Comparison of ENCODE assay signal across 22 cellular contexts in the genomic region with DNA sequence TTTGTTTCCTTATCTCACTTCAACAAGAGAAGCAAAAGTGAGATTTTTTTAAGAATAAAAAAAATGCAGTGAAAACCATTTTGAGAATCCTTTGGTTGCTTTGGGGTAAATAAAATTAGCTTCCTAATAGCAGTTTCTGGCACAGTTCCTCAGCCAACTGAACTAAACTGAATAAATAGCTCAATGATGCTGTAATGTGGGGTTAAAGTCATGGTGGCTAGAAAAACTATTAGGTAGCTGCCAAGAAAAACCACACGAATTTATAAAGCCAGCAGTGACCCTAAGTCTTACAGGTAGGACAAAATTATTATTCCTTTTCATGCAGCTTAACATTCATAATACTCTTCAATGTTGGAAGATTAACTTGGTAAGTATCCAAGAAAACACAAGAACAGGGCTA.
DNase-seq lines count a peak whose midpoint lies in the region; ATAC-seq and TF ChIP-seq lines count a peak whose summit lies in the region.
"Had no signal": no experiment of that assay in that cellular context is flagged by ENCODE, and none has a peak within 500 bp of the region (broad histone marks: within the 10 kb centered on the region; RNA-seq: fewer than 3 reads in every experiment).

No MANE protein-coding gene starts in this region.

- H3K4me3 ChIP-seq in cardiac fibroblast (replicated peaks in 1 of 2; ENCODE audit: low read depth in 2 of 2, low read length in 2 of 2) (no peak overlapping the region), right lobe of liver (no peak overlapping the region), osteoblast (ENCODE audit: insufficient read depth, low read length) (no peak overlapping the region)
- H3K4me3 ChIP-seq: ascending aorta, pancreas had no signal

- no peaks in the 10 kb centered on the region for H3K79me2 ChIP-seq in osteoblast (ENCODE audit: insufficient read depth, low read length)

- H4K20me1 ChIP-seq in osteoblast (ENCODE audit: insufficient read depth, low read length): no peaks in the 10 kb centered on the region

- H3K4me3 Mint-ChIP-seq in mesothelial cell of epicardium (no peak overlapping the region), T-cell (no peak overlapping the region)
- H3K4me3 Mint-ChIP-seq: activated CD4-positive, alpha-beta T cell treated with anti-CD3 and anti-CD28 coated beads, Interleukin-2, amount 10 ng/mL, durations not matched to agents 7 days and 5 days; activated CD8-positive, alpha-beta memory T cell treated with anti-CD3 and anti-CD28 coated beads, Interleukin-2, amount 10 ng/mL, durations not matched to agents 7 days and 5 days; CD8-positive, alpha-beta memory T cell; natural killer cell had no signal

- H3K27ac Mint-ChIP-seq in mesothelial cell of epicardium (no peak overlapping the region), T-cell (no peak overlapping the region)
- H3K27ac Mint-ChIP-seq: activated CD4-positive, alpha-beta T cell treated with anti-CD3 and anti-CD28 coated beads, Interleukin-2, amount 10 ng/mL, durations not matched to agents 7 days and 5 days; activated CD8-positive, alpha-beta memory T cell treated with anti-CD3 and anti-CD28 coated beads, Interleukin-2, amount 10 ng/mL, durations not matched to agents 7 days and 5 days; CD8-positive, alpha-beta memory T cell; natural killer cell had no signal

- POLR2A ChIA-PET in T-cell (lab: Charles Lee): interaction anchor here in 1 of 2 donors (0.5 kb wide), 1 partner anchor 285 kb away, joined by 3 read pairs; no protein-coding TSS in a partner anchor

- DNase-seq in DMS79 (lab: John Stamatoyannopoulos, UW) (peak; percentile 15), NCI-H2196 (lab: John Stamatoyannopoulos, UW; ENCODE audit: unreplicated experiment) (peak; percentile 19), cardiac fibroblast (ENCODE audit: low read depth in 2 of 2) (peak; percentile 42 to 56), right lobe of liver (no peak), mesothelial cell of epicardium (ENCODE audit: low spot score in 2 of 2, unreplicated experiment in 2 of 2) (no peak), osteoblast (ENCODE audit: insufficient read length, low spot score, missing footprints) (no peak), T-cell (no peak)
- DNase-seq: activated CD4-positive, alpha-beta T cell treated with anti-CD3 and anti-CD28 coated beads, Interleukin-2, amount 10 ng/mL, durations not matched to agents 7 days and 5 days; activated CD8-positive, alpha-beta memory T cell treated with anti-CD3 and anti-CD28 coated beads, Interleukin-2, amount 10 ng/mL, durations not matched to agents 7 days and 5 days; activated naive CD4-positive, alpha-beta T cell treated with anti-CD3 and anti-CD28 coated beads, Interleukin-2, amount 50 U/mL, for 16 hours; CD8-positive, alpha-beta memory T cell; effector CD8-positive, alpha-beta T cell; erythroblast; natural killer cell; NCI-H1105; NCI-H2029; NCI-H446; pancreas; SK-N-SH; substantia nigra had no signal

- no peaks in the 10 kb centered on the region for H3K27me3 ChIP-seq in right lobe of liver
- H3K27me3 ChIP-seq in osteoblast (ENCODE audit: insufficient read depth, low read length): peaks cover 29% of the 10 kb centered on the region
- H3K27me3 ChIP-seq: ascending aorta, pancreas had no signal

- no peak for TF ChIP-seq POLR2A in right lobe of liver (IDR thresholded peaks at IDR 0.05)

- CTCF ChIA-PET in T-cell (lab: Charles Lee): no interaction called here

- H3K27ac ChIP-seq in right lobe of liver (peak overlapping the region in 1 of 3 donors; percentile 60), osteoblast (ENCODE audit: low read depth, low read length) (no peak overlapping the region)
- H3K27ac ChIP-seq: ascending aorta, pancreas, RWPE1 had no signal

- intact Hi-C loops in right lobe of liver (cut with DNase I): no loop called here

- H3K36me3 Mint-ChIP-seq in mesothelial cell of epicardium (peaks cover 46% of the 10 kb centered on the region), T-cell (no peaks in the 10 kb centered on the region)
- H3K36me3 Mint-ChIP-seq: activated CD8-positive, alpha-beta memory T cell treated with anti-CD3 and anti-CD28 coated beads, Interleukin-2, amount 10 ng/mL, durations not matched to agents 7 days and 5 days; CD8-positive, alpha-beta memory T cell; natural killer cell had no signal

- no peaks in the 10 kb centered on the region for H3K4me1 Mint-ChIP-seq in mesothelial cell of epicardium
- no peaks in the 10 kb centered on the region for H3K4me1 Mint-ChIP-seq in T-cell
- H3K4me1 Mint-ChIP-seq: activated CD4-positive, alpha-beta T cell treated with anti-CD3 and anti-CD28 coated beads, Interleukin-2, amount 10 ng/mL, durations not matched to agents 7 days and 5 days; activated CD8-positive, alpha-beta memory T cell treated with anti-CD3 and anti-CD28 coated beads, Interleukin-2, amount 10 ng/mL, durations not matched to agents 7 days and 5 days; CD8-positive, alpha-beta memory T cell; natural killer cell had no signal

- H3K9me3 ChIP-seq in right lobe of liver: no peaks in the 10 kb centered on the region
- no peaks in the 10 kb centered on the region for H3K9me3 ChIP-seq in osteoblast (ENCODE audit: low read depth, low read length)
- H3K9me3 ChIP-seq: ascending aorta, pancreas, SK-N-SH had no signal

- peak; percentile 41 to 77 (median 55) for ATAC-seq in right lobe of liver
- no peak for ATAC-seq in T-cell (replicated peaks in 1 of 4)
- ATAC-seq: activated CD8-positive, alpha-beta memory T cell treated with anti-CD3 and anti-CD28 coated beads, Interleukin-2, amount 10 ng/mL, durations not matched to agents 7 days and 5 days; natural killer cell had no signal

- H3K9me3 Mint-ChIP-seq in mesothelial cell of epicardium (peaks cover 26% of the 10 kb centered on the region), T-cell (peaks cover 0 to 5% (median 5%) of the 10 kb centered on the region in 3 donors)
- H3K9me3 Mint-ChIP-seq: natural killer cell had no signal

- no peak overlapping the region for H3K4me2 ChIP-seq in osteoblast (ENCODE audit: insufficient read depth, low read length)
- H3K4me2 ChIP-seq: SK-N-SH had no signal

- WGBS in right lobe of liver (ENCODE audit: insufficient coverage, low coverage, low lambda C conversion rate, missing lambda C conversion rate): 11% methylated on average over 1 of the region's 1 CpG

- H3K27me3 Mint-ChIP-seq in mesothelial cell of epicardium (ENCODE audit: low read depth) (no peaks in the 10 kb centered on the region), T-cell (peaks cover 19 to 31% of the 10 kb centered on the region in 2 donors)

- H3K4me1 ChIP-seq in right lobe of liver: peaks cover 0 to 22% (median 11%) of the 10 kb centered on the region in 4 donors
- H3K4me1 ChIP-seq in osteoblast (ENCODE audit: insufficient read depth, low read length): no peaks in the 10 kb centered on the region
- H3K4me1 ChIP-seq: ascending aorta, pancreas had no signal

- no peaks in the 10 kb centered on the region for H3K36me3 ChIP-seq in right lobe of liver
- no peaks in the 10 kb centered on the region for H3K36me3 ChIP-seq in osteoblast (ENCODE audit: insufficient read depth, low read length)
- H3K36me3 ChIP-seq: ascending aorta, pancreas had no signal

- TF ChIP-seq CTCF in cardiac fibroblast (IDR thresholded peaks at IDR 0.05; ENCODE audit: low read depth, low read length) (no peak), right lobe of liver (IDR thresholded peaks at IDR 0.05) (no peak), mesothelial cell of epicardium (IDR thresholded peaks at IDR 0.05; ENCODE audit: unreplicated experiment) (no peak), osteoblast (IDR thresholded peaks at IDR 0.05; ENCODE audit: extremely low read depth, low read depth, low read length) (no peak)

- no peak overlapping the region for H2AFZ ChIP-seq in osteoblast (ENCODE audit: low read length)

Comparison
In these comparisons a context has a peak if more than half of its experiments do, and no peak if none do; other contexts are left out.
1. DNase-seq: peak in DMS79 (single experiment), NCI-H2196 (single experiment) and cardiac fibroblast (2 of 2); none in right lobe of liver (0 of 3), mesothelial cell of epicardium (0 of 2), osteoblast (single experiment) and T-cell (0 of 34).
2. ATAC-seq: peak in right lobe of liver (4 of 4); none in T-cell (0 of 4).